In genomic region chr15:47077846-47078245, GRCh38 we compare ENCODE assay signal across 6 cellular contexts.
DNase-seq lines count a peak whose midpoint lies in the region; ATAC-seq, FAIRE-seq and TF ChIP-seq lines count a peak whose summit lies in the region.
"Not testable (repeated sequence)": the region's sequence is repeated elsewhere in the genome, so short reads cannot be mapped to it uniquely, and the experiment has no call there.

No MANE protein-coding gene starts in this region.

- TF ChIP-seq POLR2A in GM12878 (IDR thresholded peaks at IDR 0.05; ENCODE audit: low read depth, low read length), result not testable (repeated sequence)

- TF ChIP-seq CTCF in GM12878 (IDR thresholded peaks at IDR 0.05 in 2 of 3, conservative IDR thresholded peaks at IDR 0.05 in 1 of 3; ENCODE audit: control insufficient read depth in 2 of 3, extremely low read depth in 1 of 3, insufficient read depth in 1 of 3, low read depth in 3 of 3, low read length in 3 of 3); epithelial cell of esophagus (IDR thresholded peaks at IDR 0.05; ENCODE audit: insufficient read depth, low read depth, low read length, missing control alignments); foreskin fibroblast (IDR thresholded peaks at IDR 0.05; ENCODE audit: low read depth, low read length): not testable (repeated sequence)

- H3K79me2 ChIP-seq in GM12878 (ENCODE audit: control insufficient read depth, insufficient read depth, low read length), result not testable (repeated sequence)

- not testable (repeated sequence) for H2BK5ac ChIP-seq in mesenchymal stem cell (ENCODE audit: low read depth, low read length, poor library complexity, severe bottlenecking)

- TF ChIP-seq EP300 in GM12878 (IDR thresholded peaks at IDR 0.05; ENCODE audit: borderline replicate concordance in 1 of 2, control insufficient read depth in 1 of 2, low read depth in 2 of 2, low read length in 2 of 2), result not testable (repeated sequence)

- H3K9ac ChIP-seq in GM12878 (ENCODE audit: control insufficient read depth, insufficient read depth, low read length); mesenchymal stem cell (ENCODE audit: low read length): not testable (repeated sequence)

- 0% methylated on average over 4 of the region's 4 CpGs for WGBS in GM12878 (ENCODE audit: insufficient coverage, insufficient replicate concordance, low lambda C conversion rate, missing lambda C conversion rate)
- WGBS in mesenchymal stem cell, result 17% methylated on average over 1 of the region's 4 CpGs

- H3K14ac ChIP-seq in mesenchymal stem cell (ENCODE audit: low read length in 2 of 2), result not testable (repeated sequence)

- not testable (repeated sequence) for H3K4me3 ChIP-seq in GM12878; epithelial cell of esophagus (ENCODE audit: low read length); foreskin fibroblast (ENCODE audit: low read depth in 1 of 2, low read length in 2 of 2); mesenchymal stem cell (ENCODE audit: insufficient read depth in 1 of 2, low read depth in 1 of 2, low read length in 2 of 2)

- DNase-seq in H4 (ENCODE audit: low spot score), result peak; percentile 46
- peak; percentile 1 for DNase-seq in M059J (ENCODE audit: low read depth)
- DNase-seq in GM12878 (ENCODE audit: low read depth, low spot score), result not testable (repeated sequence)
- DNase-seq in epithelial cell of esophagus (ENCODE audit: low read depth), result peak; percentile 68
- peak; percentile 1 to 15 for DNase-seq in foreskin fibroblast
- DNase-seq in mesenchymal stem cell, result peak; percentile 40

- not testable (repeated sequence) for H3K36me3 ChIP-seq in GM12878 (ENCODE audit: control insufficient read depth in 2 of 2, insufficient read depth in 2 of 2, low read length in 1 of 2); mesenchymal stem cell (ENCODE audit: control insufficient read depth in 1 of 2, insufficient read depth in 2 of 2, low read depth in 1 of 2, low read length in 2 of 2)

- SMC1A ChIA-PET in GM12878 (lab: Charles Lee; ENCODE audit: uncharacterized antibody, unreplicated experiment), result not testable (repeated sequence)

- H4K8ac ChIP-seq in mesenchymal stem cell (ENCODE audit: low read length), result not testable (repeated sequence)

- not testable (repeated sequence) for H3K4me1 ChIP-seq in GM12878 (ENCODE audit: control insufficient read depth, insufficient read depth, low read length); mesenchymal stem cell (ENCODE audit: control insufficient read depth, insufficient read depth, low read depth, low read length)

- intact Hi-C loops in GM12878 (cut with micrococcal nuclease; ENCODE audit: unreplicated experiment), result not testable (repeated sequence)

- H3K23ac ChIP-seq in mesenchymal stem cell (ENCODE audit: low read length in 2 of 2), result not testable (repeated sequence)

- not testable (repeated sequence) for H2AFZ ChIP-seq in GM12878 (ENCODE audit: control insufficient read depth, low read depth, low read length); mesenchymal stem cell (ENCODE audit: low read depth, low read length)

- TF ChIP-seq RAD21 in GM12878 (IDR thresholded peaks at IDR 0.05; ENCODE audit: insufficient read depth, low read depth, low read length), result not testable (repeated sequence)

- RAD21 ChIA-PET in GM12878 (lab: Charles Lee; ENCODE audit: unreplicated experiment), result not testable (repeated sequence)

- ATAC-seq in GM12878, result not testable (repeated sequence)

- H3K4me2 ChIP-seq in GM12878 (ENCODE audit: control insufficient read depth, insufficient read depth); mesenchymal stem cell (ENCODE audit: low read length, poor library complexity, severe bottlenecking): not testable (repeated sequence)

- POLR2A ChIA-PET in GM12878 (lab: Charles Lee), result not testable (repeated sequence)

- not testable (repeated sequence) for H4K91ac ChIP-seq in mesenchymal stem cell (ENCODE audit: low read length)

- not testable (repeated sequence) for H3K4ac ChIP-seq in mesenchymal stem cell (ENCODE audit: low read depth in 1 of 2, low read length in 2 of 2)

- not testable (repeated sequence) for H4K20me1 ChIP-seq in GM12878 (ENCODE audit: control insufficient read depth, insufficient read depth)

- CTCF ChIA-PET in GM12878 (lab: Yijun Ruan, JAX), result not testable (repeated sequence)

- H2BK12ac ChIP-seq in mesenchymal stem cell (ENCODE audit: low read length in 2 of 2), result not testable (repeated sequence)

- not testable (repeated sequence) for H3K18ac ChIP-seq in mesenchymal stem cell (ENCODE audit: low read depth in 1 of 2, low read length in 2 of 2)

- not testable (repeated sequence) for H2AK5ac ChIP-seq in mesenchymal stem cell (ENCODE audit: low read length, severe bottlenecking)

- not testable (repeated sequence) for H3K27ac ChIP-seq in GM12878 (ENCODE audit: control insufficient read depth, insufficient read depth); mesenchymal stem cell (ENCODE audit: low read length, poor library complexity, severe bottlenecking)

- in situ Hi-C loops in GM12878 (cut with MboI), result not testable (repeated sequence)

- not testable (repeated sequence) for FAIRE-seq in GM12878 (lab: Jason Lieb, UNC)

- not testable (repeated sequence) for H3K79me1 ChIP-seq in mesenchymal stem cell (replicated peaks; ENCODE audit: low read length, poor library complexity, severe bottlenecking)

- not testable (repeated sequence) for H2BK120ac ChIP-seq in mesenchymal stem cell (ENCODE audit: low read depth, low read length)

- not testable (repeated sequence) for H3K27me3 ChIP-seq in GM12878 (replicated peaks in 1 of 2; ENCODE audit: control insufficient read depth in 2 of 2, insufficient read depth in 2 of 2, low read length in 1 of 2); mesenchymal stem cell (ENCODE audit: control insufficient read depth in 1 of 2, insufficient read depth in 1 of 2, low read length in 2 of 2)

- H2BK15ac ChIP-seq in mesenchymal stem cell (ENCODE audit: low read depth, poor library complexity, severe bottlenecking), result not testable (repeated sequence)

- not testable (repeated sequence) for H3K9me3 ChIP-seq in GM12878 (replicated peaks; ENCODE audit: control insufficient read depth, insufficient read depth, low read length); mesenchymal stem cell (ENCODE audit: control insufficient read depth, low read length)

- BruUV-seq in GM12878 (replicated peaks; lab: Mats Ljungman, UMichigan), result not testable (repeated sequence)

TF ChIP-seq in GM12878, 131 proteins besides CTCF, POLR2A, EP300 and RAD21:
- peak; percentile 38; the same call in 1 of the 2 replicates for TF ChIP-seq ATF7 (IDR thresholded peaks at IDR 0.05; ENCODE audit: low read depth)
